In the genomic region with DNA sequence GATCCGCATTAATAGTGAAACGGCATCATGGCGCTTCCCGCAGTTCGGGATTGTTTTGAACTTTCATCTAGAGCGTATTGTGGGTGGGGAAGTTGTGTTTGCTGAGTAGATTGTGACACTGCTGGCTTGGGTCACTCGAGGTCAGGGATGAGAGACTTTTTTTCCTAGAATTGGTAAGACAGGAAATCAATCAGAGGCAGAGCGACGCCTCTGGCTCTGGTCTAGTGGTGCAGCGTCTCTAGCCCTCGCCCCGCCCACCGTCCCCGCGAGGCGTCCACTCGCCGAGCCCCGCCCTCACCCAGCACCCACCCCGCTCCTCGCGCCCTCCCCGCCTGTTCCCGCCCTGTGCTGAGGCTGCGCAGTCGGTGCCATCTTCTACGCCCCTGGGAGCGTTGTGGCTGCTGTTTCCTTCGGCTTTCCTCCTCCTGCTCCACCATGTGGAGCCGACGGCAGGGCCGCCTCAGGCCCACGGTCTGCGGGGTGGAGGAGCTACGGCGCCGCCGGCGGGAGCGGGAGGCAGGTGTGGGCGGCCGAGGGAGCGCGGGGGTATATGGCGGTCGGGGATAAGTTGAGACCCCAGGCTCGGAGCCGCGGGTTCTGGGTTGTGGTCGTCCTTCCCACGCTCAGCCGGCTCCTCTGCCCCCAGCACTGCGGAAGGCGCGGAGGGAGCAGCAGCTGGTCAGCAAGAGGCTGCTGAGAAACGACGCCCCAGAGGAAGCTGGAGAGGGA, we compare ENCODE assay signal across 8 cellular contexts. TPM values are rescaled to one million over a fixed set of nuclear protein-coding genes. Genes with fewer than 3 reads are reported as not detected.
DNase-seq lines count a peak whose midpoint lies in the region; ATAC-seq and TF ChIP-seq lines count a peak whose summit lies in the region.

TSS of gene TMCO6 (plus strand) at position 359 of the 729 bp plus-strand sequence. CDS start at position 436, 77 bp downstream.

- no peaks in the 10 kb centered on the region for H3K9me3 Mint-ChIP-seq in activated naive CD8-positive, alpha-beta T cell treated with anti-CD3 and anti-CD28 coated beads, Interleukin-2, amount 50 U/mL, for 24 hours
- H3K9me3 Mint-ChIP-seq in type B pancreatic cell, result no peaks in the 10 kb centered on the region

- H3K36me3 Mint-ChIP-seq in activated naive CD8-positive, alpha-beta T cell treated with anti-CD3 and anti-CD28 coated beads, Interleukin-2, amount 50 U/mL, for 24 hours (ENCODE audit: low read depth), result peaks cover 23% of the 10 kb centered on the region
- no peaks in the 10 kb centered on the region for H3K36me3 Mint-ChIP-seq in type B pancreatic cell

- ATAC-seq in HG02759 (IDR thresholded peaks at IDR 0.05; ENCODE audit: unreplicated experiment), result peak; percentile 97
- peak; percentile 91 for ATAC-seq in activated naive CD8-positive, alpha-beta T cell treated with anti-CD3 and anti-CD28 coated beads, Interleukin-2, amount 50 U/mL, for 24 hours

- peak; percentile 86 to 95 (median 93) for DNase-seq in NCI-H1417 (lab: John Stamatoyannopoulos, UW)
- DNase-seq in SW 1271 (lab: John Stamatoyannopoulos, UW), result peak; percentile 92 to 97
- DNase-seq in activated naive CD8-positive, alpha-beta T cell treated with anti-CD3 and anti-CD28 coated beads, Interleukin-2, amount 50 U/mL, for 24 hours, result peak; percentile 99
- peak; percentile 99 for DNase-seq in cardiac septum (ENCODE audit: low spot score)
- peak; percentile 96 for DNase-seq in pons (ENCODE audit: low spot score)
- DNase-seq in type B pancreatic cell (ENCODE audit: extremely low spot score, unreplicated experiment), result peak; percentile 96

- TF ChIP-seq CTCF in GM12873 (IDR thresholded peaks at IDR 0.05; ENCODE audit: insufficient read depth, low read depth, low read length, missing control alignments) (peak; percentile 72), type B pancreatic cell (conservative IDR thresholded peaks at IDR 0.05) (peak; percentile 74)

- H3K4me3 Mint-ChIP-seq in activated naive CD8-positive, alpha-beta T cell treated with anti-CD3 and anti-CD28 coated beads, Interleukin-2, amount 50 U/mL, for 24 hours, result peak within 1 kb of the TSS; percentile 95
- peak within 1 kb of the TSS; percentile 92 for H3K4me3 Mint-ChIP-seq in type B pancreatic cell

- H3K4me1 Mint-ChIP-seq in activated naive CD8-positive, alpha-beta T cell treated with anti-CD3 and anti-CD28 coated beads, Interleukin-2, amount 50 U/mL, for 24 hours, result peaks cover 37% of the 10 kb centered on the region
- H3K4me1 Mint-ChIP-seq in type B pancreatic cell (ENCODE audit: unreplicated experiment), result peaks cover 22% of the 10 kb centered on the region

- peak within 1 kb of the TSS; percentile 94 for H3K27ac Mint-ChIP-seq in activated naive CD8-positive, alpha-beta T cell treated with anti-CD3 and anti-CD28 coated beads, Interleukin-2, amount 50 U/mL, for 24 hours
- H3K27ac Mint-ChIP-seq in type B pancreatic cell, result peak within 1 kb of the TSS; percentile 93

- intact Hi-C loops in cardiac septum (cut with DNase I), result loop anchor here (5.0 kb wide), 2 partner anchors 72 to 237 kb away; partner anchors contain the start of gene ANKHD1

- no peaks in the 10 kb centered on the region for H3K27me3 Mint-ChIP-seq in activated naive CD8-positive, alpha-beta T cell treated with anti-CD3 and anti-CD28 coated beads, Interleukin-2, amount 50 U/mL, for 24 hours
- H3K27me3 Mint-ChIP-seq in type B pancreatic cell, result no peaks in the 10 kb centered on the region

RNA-seq across cellular contexts. Expression of gene TMCO6, which starts in this region (rescaled TPM):
- total RNA-seq in cardiac septum (3.6 TPM), type B pancreatic cell (ENCODE audit: low replicate concordance) (26.2 and 29.4 TPM in 2 replicates)

Comparison
In these comparisons a context has a peak if more than half of its experiments do, and no peak if none do; other contexts are left out.
1. Peak in every context shown above with its lines: DNase-seq and ATAC-seq.